11 cellular contexts compared by ENCODE assay signal in genomic region chr7:140541176-140541512, GRCh38.
DNase-seq lines count a peak whose midpoint lies in the region; ATAC-seq and TF ChIP-seq lines count a peak whose summit lies in the region.
"Had no signal": no experiment of that assay in that cellular context is flagged by ENCODE, and none has a peak within 500 bp of the region (broad histone marks: within the 10 kb centered on the region; RNA-seq: fewer than 3 reads in every experiment).

No MANE protein-coding gene starts in this region.

- H3K9me3 ChIP-seq in BE2C (no peaks in the 10 kb centered on the region), SK-N-SH (no peaks in the 10 kb centered on the region), parathyroid adenoma (ENCODE audit: control insufficient read depth, low read length) (no peaks in the 10 kb centered on the region)

- TF ChIP-seq RAD21 in SK-N-SH (IDR thresholded peaks at IDR 0.05; ENCODE audit: low read length), result no peak

- DNase-seq in BE2C (no peak), SK-N-SH (no peak), glutamatergic neuron (no peak), foreskin melanocyte (no peak), 8988T (no peak), SK-N-DZ (ENCODE audit: low spot score) (no peak)
- DNase-seq: activated naive CD8-positive, alpha-beta T cell treated with anti-CD3 and anti-CD28 coated beads for 36 hours; dorsolateral prefrontal cortex had no signal

- H3K27ac ChIP-seq in SK-N-SH (ENCODE audit: low read depth in 2 of 2, low read length in 1 of 2) (peak overlapping the region; percentile 31 to 88; a peak in 3 of 4 replicates), parathyroid adenoma (peak overlapping the region; percentile 29)

- POLR2A ChIA-PET in SK-N-SH (lab: Yijun Ruan, JAX), result no interaction called here

- H3K36me3 Mint-ChIP-seq in glutamatergic neuron (ENCODE audit: unreplicated experiment), result peaks cover 5% of the 10 kb centered on the region
- H3K36me3 Mint-ChIP-seq: activated naive CD8-positive, alpha-beta T cell treated with anti-CD3 and anti-CD28 coated beads for 36 hours had no signal

- ATAC-seq in HG03175 (IDR thresholded peaks at IDR 0.05; ENCODE audit: unreplicated experiment), result no peak

- no peaks in the 10 kb centered on the region for H4K20me1 ChIP-seq in SK-N-SH (ENCODE audit: insufficient read depth)

- H3K4me3 ChIP-seq in BE2C (ENCODE audit: low read depth, low read length) (peak overlapping the region; percentile 40), SK-N-SH (ENCODE audit: low read depth in 2 of 2, low read length in 1 of 2) (no peak overlapping the region), parathyroid adenoma (ENCODE audit: low read depth, low read length) (no peak overlapping the region)

- H3K9ac ChIP-seq in SK-N-SH (peak overlapping the region; percentile 45; the same call in 1 of the 2 replicates), parathyroid adenoma (no peak overlapping the region)

- H3K27me3 ChIP-seq in BE2C (no peaks in the 10 kb centered on the region), SK-N-SH (ENCODE audit: insufficient read depth) (no peaks in the 10 kb centered on the region), parathyroid adenoma (ENCODE audit: control insufficient read depth, insufficient read depth, low read length) (no peaks in the 10 kb centered on the region)
- H3K27me3 ChIP-seq: dorsolateral prefrontal cortex had no signal

- H3K27ac Mint-ChIP-seq in glutamatergic neuron (ENCODE audit: unreplicated experiment), result peak overlapping the region; percentile 96
- H3K27ac Mint-ChIP-seq: activated naive CD8-positive, alpha-beta T cell treated with anti-CD3 and anti-CD28 coated beads for 36 hours; B cell had no signal

- peaks cover 10% of the 10 kb centered on the region for H3K4me1 ChIP-seq in BE2C
- H3K4me1 ChIP-seq in SK-N-SH (ENCODE audit: control insufficient read depth in 1 of 2, insufficient read depth in 2 of 2, low read depth in 1 of 2, low read length in 1 of 2), result peaks cover 8 to 20% of the 10 kb centered on the region in 2 experiments; a peak in 3 of 4 replicates
- no peaks in the 10 kb centered on the region for H3K4me1 ChIP-seq in parathyroid adenoma

- H3K4me1 Mint-ChIP-seq in glutamatergic neuron (ENCODE audit: low read depth, unreplicated experiment), result peaks cover 30% of the 10 kb centered on the region

- TF ChIP-seq CTCF in BE2C (IDR thresholded peaks at IDR 0.05; ENCODE audit: low read depth, low read length), result no peak
- no peak for TF ChIP-seq CTCF in SK-N-SH (IDR thresholded peaks at IDR 0.05)
- TF ChIP-seq CTCF in glutamatergic neuron (IDR thresholded peaks at IDR 0.05; ENCODE audit: partially characterized antibody, unreplicated experiment), result no peak
- TF ChIP-seq CTCF in parathyroid adenoma (IDR thresholded peaks at IDR 0.05), result no peak

- peaks cover 16% of the 10 kb centered on the region for H3F3A ChIP-seq in SK-N-SH (replicated peaks; ENCODE audit: insufficient read depth)

- no peaks in the 10 kb centered on the region for H3K36me3 ChIP-seq in BE2C
- H3K36me3 ChIP-seq in SK-N-SH (replicated peaks in 1 of 2; ENCODE audit: control insufficient read depth in 1 of 2, insufficient read depth in 2 of 2, low read length in 1 of 2), result no peaks in the 10 kb centered on the region
- no peaks in the 10 kb centered on the region for H3K36me3 ChIP-seq in parathyroid adenoma (ENCODE audit: control insufficient read depth, insufficient read depth, low read length)

- 58% methylated on average over 4 of the region's 4 CpGs for WGBS in SK-N-SH (ENCODE audit: low lambda C conversion rate)

- H3K79me2 ChIP-seq in SK-N-SH (ENCODE audit: insufficient read depth) (no peaks in the 10 kb centered on the region), parathyroid adenoma (no peaks in the 10 kb centered on the region)

- H3K9me3 Mint-ChIP-seq in glutamatergic neuron (ENCODE audit: unreplicated experiment), result peaks cover 17% of the 10 kb centered on the region
- H3K9me3 Mint-ChIP-seq: activated naive CD8-positive, alpha-beta T cell treated with anti-CD3 and anti-CD28 coated beads for 36 hours had no signal

- peaks cover 13% of the 10 kb centered on the region for H3K27me3 Mint-ChIP-seq in glutamatergic neuron (ENCODE audit: unreplicated experiment)

- TF ChIP-seq EP300 in SK-N-SH (IDR thresholded peaks at IDR 0.05; ENCODE audit: borderline replicate concordance in 1 of 2, low read depth in 1 of 2, low read length in 1 of 2), result no peak

- H3K4me2 ChIP-seq in SK-N-SH (peak overlapping the region; percentile 71), parathyroid adenoma (ENCODE audit: low read length) (no peak overlapping the region)

- H3K4me3 Mint-ChIP-seq in glutamatergic neuron (ENCODE audit: unreplicated experiment), result peak overlapping the region; percentile 88
- H3K4me3 Mint-ChIP-seq: activated naive CD8-positive, alpha-beta T cell treated with anti-CD3 and anti-CD28 coated beads for 36 hours; B cell had no signal

- no peaks in the 10 kb centered on the region for H3K9me2 ChIP-seq in SK-N-SH

- H2AFZ ChIP-seq in SK-N-SH (ENCODE audit: low read depth) (peak overlapping the region; percentile 80), parathyroid adenoma (peak overlapping the region; percentile 59)

- CTCF ChIA-PET in SK-N-SH (lab: Yijun Ruan, JAX), result interaction anchor here (0.5 to 3.9 kb wide), 3 partner anchors 23 to 112 kb away, joined by 3 to 21 read pairs (median 13); no protein-coding TSS in a partner anchor

TF ChIP-seq in SK-N-SH, 30 proteins besides CTCF, POLR2A, EP300 and RAD21:
- TF ChIP-seq ZBTB33 (IDR thresholded peaks at IDR 0.05; ENCODE audit: borderline replicate concordance, low read depth) (no peak), YY1 (IDR thresholded peaks at IDR 0.05; ENCODE audit: low read depth) (no peak), TEAD4 (IDR thresholded peaks at IDR 0.05; ENCODE audit: borderline replicate concordance, insufficient read depth) (no peak), POLR2AphosphoS5 (IDR thresholded peaks at IDR 0.05; ENCODE audit: low read depth, low read length) (no peak)
